ENCODE assay signal across 9 cellular contexts in the genomic region with DNA sequence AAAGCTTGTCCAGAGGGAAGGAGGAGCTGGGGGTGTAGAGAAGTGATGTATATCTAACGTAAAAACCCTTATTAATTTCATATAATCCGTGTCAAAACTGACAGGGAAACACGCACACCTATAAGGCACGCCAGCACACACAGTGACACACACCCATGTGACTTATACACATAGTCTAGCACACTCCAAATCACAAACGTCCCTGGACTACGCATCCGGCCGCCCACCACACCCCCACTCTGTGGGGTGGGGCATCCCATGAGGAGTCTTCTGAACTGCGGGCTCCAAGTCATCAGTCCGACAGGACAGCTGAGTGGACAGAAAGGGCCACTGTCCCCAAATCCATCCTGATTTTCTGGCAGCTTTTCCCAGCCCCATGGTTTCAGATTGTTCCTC. TPM values are rescaled to one million over a fixed set of nuclear protein-coding genes. Genes with fewer than 3 reads are reported as not detected.
A peak's percentile ranks its signal among the peaks of the same experiment; 100 is the strongest.
DNase-seq lines count a peak whose midpoint lies in the region; ATAC-seq and TF ChIP-seq lines count a peak whose summit lies in the region.
"Had no signal": no experiment of that assay in that cellular context is flagged by ENCODE, and none has a peak within 500 bp of the region (broad histone marks: within the 10 kb centered on the region; RNA-seq: fewer than 3 reads in every experiment).

No MANE protein-coding gene starts in this region.

- peaks cover 43% of the 10 kb centered on the region for H3K4me1 Mint-ChIP-seq in activated CD4-positive, alpha-beta T cell treated with anti-CD3 and anti-CD28 coated beads, Interleukin-2, amount 10 ng/mL, durations not matched to agents 24 days and 14 days

- H3K4me1 ChIP-seq in ectodermal cell (ENCODE audit: control insufficient read depth, insufficient read depth, low read length) = peaks cover 54% of the 10 kb centered on the region
- H3K4me1 ChIP-seq in mesodermal cell (ENCODE audit: control insufficient read depth, insufficient read depth, low read length, poor library complexity, severe bottlenecking) = peaks cover 54% of the 10 kb centered on the region

- ATAC-seq in HG03571 (IDR thresholded peaks at IDR 0.05; ENCODE audit: unreplicated experiment) = no peak
- ATAC-seq in HG02763 (IDR thresholded peaks at IDR 0.05; ENCODE audit: unreplicated experiment) = no peak

- H3K27me3 ChIP-seq in ectodermal cell (ENCODE audit: control insufficient read depth, insufficient read depth, low read length, poor library complexity, severe bottlenecking) = no peaks in the 10 kb centered on the region

- H3K36me3 ChIP-seq in ectodermal cell (ENCODE audit: control insufficient read depth, insufficient read depth, low read length) = no peaks in the 10 kb centered on the region
- H3K36me3 ChIP-seq in mesodermal cell (ENCODE audit: control insufficient read depth, insufficient read depth, low read length) = peaks cover 40% of the 10 kb centered on the region

- no peaks in the 10 kb centered on the region for H3K9me3 Mint-ChIP-seq in activated CD4-positive, alpha-beta T cell treated with anti-CD3 and anti-CD28 coated beads, Interleukin-2, amount 10 ng/mL, durations not matched to agents 24 days and 14 days

- 9 to 12% methylated on average over 10 of the region's 10 CpGs for WGBS in ectodermal cell, 2 experiments
- WGBS in mesodermal cell (ENCODE audit: insufficient coverage in 2 of 2), 2 experiments = 0 to 3% methylated on average over 2 to 3 of the region's 10 CpGs

- in situ Hi-C loops in GM13977 (cut with MboI; ENCODE audit: low pct_unique_long_range_greater_than_20kb, low sequenced_read_pairs, unreplicated experiment) = no loop called here

- H3K27ac ChIP-seq in ectodermal cell (ENCODE audit: insufficient read depth, low read depth, low read length, poor library complexity, severe bottlenecking) (no peak overlapping the region), mesodermal cell (ENCODE audit: low read depth, low read length, severe bottlenecking) (peak overlapping the region; percentile 90)

- peaks cover 31% of the 10 kb centered on the region for H3K36me3 Mint-ChIP-seq in activated CD4-positive, alpha-beta T cell treated with anti-CD3 and anti-CD28 coated beads, Interleukin-2, amount 10 ng/mL, durations not matched to agents 24 days and 14 days (ENCODE audit: low read depth)

- H3K4me3 ChIP-seq in ectodermal cell (ENCODE audit: insufficient read depth, low read depth, low read length) (peak overlapping the region; percentile 93), mesodermal cell (ENCODE audit: extremely low read depth, insufficient read depth, low read length, poor library complexity, severe bottlenecking) (peak overlapping the region; percentile 85)

- TF ChIP-seq CTCF in GM13977 (IDR thresholded peaks at IDR 0.05; ENCODE audit: extremely low read depth, insufficient read depth, missing control alignments) = no peak

- DNase-seq in GM13977 (ENCODE audit: low spot score) (peak; percentile 65), HT-29 (ENCODE audit: low spot score) (peak; percentile 53)
- peak; percentile 79 for DNase-seq in activated CD4-positive, alpha-beta T cell treated with anti-CD3 and anti-CD28 coated beads, Interleukin-2, amount 10 ng/mL, durations not matched to agents 24 days and 14 days
- DNase-seq in stimulated activated CD8-positive, alpha-beta memory T cell treated with anti-CD3 and anti-CD28 coated beads, Interleukin-4, amount 100 ng/mL, for 4 hours (ENCODE audit: low read depth in 2 of 2, low spot score in 1 of 2) = peak; percentile 31 to 45

- H3K4me3 Mint-ChIP-seq in activated CD4-positive, alpha-beta T cell treated with anti-CD3 and anti-CD28 coated beads, Interleukin-2, amount 10 ng/mL, durations not matched to agents 24 days and 14 days = peak overlapping the region; percentile 91

- H3K27me3 Mint-ChIP-seq in activated CD4-positive, alpha-beta T cell treated with anti-CD3 and anti-CD28 coated beads, Interleukin-2, amount 10 ng/mL, durations not matched to agents 24 days and 14 days = no peaks in the 10 kb centered on the region

- H3K27ac Mint-ChIP-seq in activated CD4-positive, alpha-beta T cell treated with anti-CD3 and anti-CD28 coated beads, Interleukin-2, amount 10 ng/mL, durations not matched to agents 24 days and 14 days = peak overlapping the region; percentile 66

- intact Hi-C loops in activated CD4-positive, alpha-beta T cell treated with anti-CD3 and anti-CD28 coated beads, Interleukin-2, amount 10 ng/mL, durations not matched to agents 24 days and 14 days (cut with micrococcal nuclease) = loop anchor here (2.0 to 5.0 kb wide), 3 partner anchors 55 to 174 kb away; a partner anchor contains a TSS

- H3K9me3 ChIP-seq in ectodermal cell (ENCODE audit: control insufficient read depth, low read length) (no peaks in the 10 kb centered on the region), mesodermal cell (ENCODE audit: control insufficient read depth, low read length) (no peaks in the 10 kb centered on the region)

RNA-seq across cellular contexts. Expression of a gene that starts 0.8 kb away (rescaled TPM):
- 31.6 and 38.7 TPM in 2 replicates for total RNA-seq in HT-29 (2014; rRNA removed; shearing (Covaris generic))
- total RNA-seq in activated CD4-positive, alpha-beta T cell treated with anti-CD3 and anti-CD28 coated beads, Interleukin-2, amount 10 ng/mL, durations not matched to agents 24 days and 14 days = 70.2 and 70.9 TPM in 2 replicates
- polyA plus RNA-seq in ectodermal cell (2013, experiment 1 of 4) = 107 TPM
- 121 TPM for polyA plus RNA-seq in ectodermal cell (2013, experiment 2 of 4)
- polyA plus RNA-seq in ectodermal cell (2013, experiment 3 of 4) = 84.4 TPM
- polyA plus RNA-seq in ectodermal cell (2013, experiment 4 of 4) = 105 TPM
- 254 TPM for polyA plus RNA-seq in mesodermal cell (2013, experiment 1 of 2)
- 202 TPM for polyA plus RNA-seq in mesodermal cell (2013, experiment 2 of 2)

RNA-seq across cellular contexts. Expression of a gene that starts 15.6 kb away (rescaled TPM):
- not detected in 2 replicates for total RNA-seq in HT-29 (2014; rRNA removed; shearing (Covaris generic))
- not detected in 2 replicates for total RNA-seq in activated CD4-positive, alpha-beta T cell treated with anti-CD3 and anti-CD28 coated beads, Interleukin-2, amount 10 ng/mL, durations not matched to agents 24 days and 14 days
- polyA plus RNA-seq in ectodermal cell (2013, experiment 1 of 4) = 2.1 TPM
- polyA plus RNA-seq in ectodermal cell (2013, experiment 2 of 4) = 0.53 TPM
- polyA plus RNA-seq in ectodermal cell (2013, experiment 3 of 4) = 0.32 TPM
- 0.93 TPM for polyA plus RNA-seq in ectodermal cell (2013, experiment 4 of 4)
- polyA plus RNA-seq in mesodermal cell (2013, experiment 1 of 2) = 0.29 TPM
- 0.40 TPM for polyA plus RNA-seq in mesodermal cell (2013, experiment 2 of 2)
- total RNA-seq: glomerular endothelial cell had no signal

RNA-seq across cellular contexts. Expression of a gene that starts 54.6 kb away (rescaled TPM):
- total RNA-seq in HT-29 (2014; rRNA removed; shearing (Covaris generic)) = not detected in 2 replicates
- total RNA-seq in activated CD4-positive, alpha-beta T cell treated with anti-CD3 and anti-CD28 coated beads, Interleukin-2, amount 10 ng/mL, durations not matched to agents 24 days and 14 days = not detected in 2 replicates
- 0.93 TPM for polyA plus RNA-seq in ectodermal cell (2013, experiment 1 of 4)
- polyA plus RNA-seq in ectodermal cell (2013, experiment 2 of 4) = 1.0 TPM
- polyA plus RNA-seq in ectodermal cell (2013, experiment 3 of 4) = 0.85 TPM
- 1.1 TPM for polyA plus RNA-seq in ectodermal cell (2013, experiment 4 of 4)
- 0.52 TPM for polyA plus RNA-seq in mesodermal cell (2013, experiment 1 of 2)
- polyA plus RNA-seq in mesodermal cell (2013, experiment 2 of 2) = 0.20 TPM
- total RNA-seq: glomerular endothelial cell had no signal

RNA-seq across cellular contexts. Expression of a gene that starts 56.4 kb away (rescaled TPM):
- 54.1 and 69.3 TPM in 2 replicates for total RNA-seq in HT-29 (2014; rRNA removed; shearing (Covaris generic))
- total RNA-seq in activated CD4-positive, alpha-beta T cell treated with anti-CD3 and anti-CD28 coated beads, Interleukin-2, amount 10 ng/mL, durations not matched to agents 24 days and 14 days = 117 and 121 TPM in 2 replicates
- polyA plus RNA-seq in ectodermal cell (2013, experiment 1 of 4) = 128 TPM
- polyA plus RNA-seq in ectodermal cell (2013, experiment 2 of 4) = 149 TPM
- 97.9 TPM for polyA plus RNA-seq in ectodermal cell (2013, experiment 3 of 4)
- 116 TPM for polyA plus RNA-seq in ectodermal cell (2013, experiment 4 of 4)
- polyA plus RNA-seq in mesodermal cell (2013, experiment 1 of 2) = 99.9 TPM
- 92.4 TPM for polyA plus RNA-seq in mesodermal cell (2013, experiment 2 of 2)
